In the genomic region with DNA sequence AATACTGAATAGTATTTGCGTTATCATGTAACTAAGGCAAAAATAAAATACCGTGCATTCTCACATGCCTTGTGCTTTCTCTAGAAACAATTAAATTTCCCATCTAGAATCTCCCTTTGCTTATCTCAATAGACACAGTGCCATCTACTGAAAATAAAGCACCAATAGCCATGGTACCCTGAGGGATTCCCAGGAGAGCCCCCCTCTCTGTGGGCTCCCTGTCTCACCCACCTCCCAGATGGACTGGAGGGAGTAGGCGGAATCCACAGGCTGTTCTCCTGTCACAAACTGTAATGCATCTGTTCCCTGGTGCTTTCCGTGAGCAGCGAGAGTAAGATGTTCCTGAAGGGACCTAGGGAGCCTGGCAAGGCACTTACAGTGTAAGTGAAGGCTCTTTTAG, we compare ENCODE assay signal across 18 cellular contexts.
A peak's percentile ranks its signal among the peaks of the same experiment; 100 is the strongest.
DNase-seq lines count a peak whose midpoint lies in the region; ATAC-seq and TF ChIP-seq lines count a peak whose summit lies in the region.
"Had no signal": no experiment of that assay in that cellular context is flagged by ENCODE, and none has a peak within 500 bp of the region (broad histone marks: within the 10 kb centered on the region; RNA-seq: fewer than 3 reads in every experiment).

No MANE protein-coding gene starts in this region.

- no peaks in the 10 kb centered on the region for H3K9me2 ChIP-seq in SK-N-SH

- no peak overlapping the region for H3K9ac ChIP-seq in SK-N-SH
- H3K9ac ChIP-seq: neural progenitor cell had no signal

- H3K4me2 ChIP-seq in SK-N-SH = no peak overlapping the region
- H3K4me2 ChIP-seq: neural progenitor cell had no signal

- 0 out of 2 replicates have a peak, but pooled peaks have one; percentile 8 for TF ChIP-seq CTCF in AG04450 (IDR thresholded peaks at IDR 0.05; ENCODE audit: low read depth, low read length)
- TF ChIP-seq CTCF in HFF-Myc (IDR thresholded peaks at IDR 0.05; ENCODE audit: low read depth, low read length, missing control alignments) = peak; percentile 5
- peak; percentile 16; the same call in 1 of the 2 replicates for TF ChIP-seq CTCF in SK-N-SH (IDR thresholded peaks at IDR 0.05)
- TF ChIP-seq CTCF in fibroblast of villous mesenchyme (IDR thresholded peaks at IDR 0.05; ENCODE audit: insufficient read depth, low read depth, low read length) = peak; percentile 12

- H3K36me3 ChIP-seq in SK-N-SH (replicated peaks in 1 of 2; ENCODE audit: control insufficient read depth in 1 of 2, insufficient read depth in 2 of 2, low read length in 1 of 2) = no peaks in the 10 kb centered on the region
- H3K36me3 ChIP-seq: left lung, neural progenitor cell had no signal

- H4K20me1 ChIP-seq in SK-N-SH (ENCODE audit: insufficient read depth) = no peaks in the 10 kb centered on the region

- no peak overlapping the region for H2AFZ ChIP-seq in SK-N-SH (ENCODE audit: low read depth)
- H2AFZ ChIP-seq: neural progenitor cell had no signal

- H3K27me3 ChIP-seq in AG04450 (ENCODE audit: control insufficient read depth, insufficient read depth, low read length) = no peaks in the 10 kb centered on the region
- H3K27me3 ChIP-seq in SK-N-SH (ENCODE audit: insufficient read depth) = no peaks in the 10 kb centered on the region
- H3K27me3 ChIP-seq: left lung, neural progenitor cell had no signal

- POLR2A ChIA-PET in AG04450 (lab: Yijun Ruan, JAX) (no interaction called here), SK-N-SH (lab: Yijun Ruan, JAX) (no interaction called here)

- H3K4me1 ChIP-seq in SK-N-SH (ENCODE audit: control insufficient read depth in 1 of 2, insufficient read depth in 2 of 2, low read depth in 1 of 2, low read length in 1 of 2) = peaks cover 0 to 12% of the 10 kb centered on the region in 2 experiments; a peak in 2 of 4 replicates
- H3K4me1 ChIP-seq: left lung, psoas muscle had no signal

- no peak overlapping the region for H3K27ac ChIP-seq in AG04450 (ENCODE audit: low read depth, low read length)
- peak overlapping the region in 1 of 2 experiments; percentile 84; a peak in 2 of 4 replicates for H3K27ac ChIP-seq in SK-N-SH (ENCODE audit: low read depth in 2 of 2, low read length in 1 of 2)
- H3K27ac ChIP-seq: left lung, neural progenitor cell, psoas muscle, skin epidermis had no signal

- H3K79me2 ChIP-seq in SK-N-SH (ENCODE audit: insufficient read depth) = no peaks in the 10 kb centered on the region

- H3K9me3 ChIP-seq in AG04450 (ENCODE audit: control insufficient read depth, insufficient read depth, low read length) (no peaks in the 10 kb centered on the region), SK-N-SH (no peaks in the 10 kb centered on the region)
- H3K9me3 ChIP-seq: left lung, psoas muscle had no signal

- DNase-seq in AG04450 (ENCODE audit: low read depth, low spot score) (no peak), HFF-Myc (ENCODE audit: extremely low read depth, low read depth) (no peak), SK-N-SH (peak; percentile 43), fibroblast of villous mesenchyme (ENCODE audit: low read depth) (no peak), DMS114 treated with DMSO at 0.1 percent for 48 hours (lab: John Stamatoyannopoulos, UW; ENCODE audit: unreplicated experiment) (no peak), NCI-H2081 treated with DMSO at 0.1 percent for 48 hours (lab: John Stamatoyannopoulos, UW) (no peak)
- DNase-seq in activated naive CD4-positive, alpha-beta T cell treated with anti-CD3 and anti-CD28 coated beads, Interleukin-2, amount 50 U/mL, for 16 hours = no peak
- DNase-seq: activated CD8-positive, alpha-beta memory T cell treated with anti-CD3 and anti-CD28 coated beads for 24 hours; DMS53; left lung; NCI-H1436; psoas muscle; stimulated activated CD4-positive, alpha-beta T cell treated with anti-CD3 and anti-CD28 coated beads, Interleukin-2, amount 100 ng/mL, for 24 hours; stimulated activated naive B cell treated with anti-CD40 and anti-IgM and Interleukin-4, amounts not matched to agents 10 μg/mL and 1 μg/mL and 100 μg/mL, for 72 hours had no signal

- H3K4me3 ChIP-seq in AG04450 (ENCODE audit: low read depth, low read length) (no peak overlapping the region), HFF-Myc (replicated peaks; ENCODE audit: low read depth, low read length) (no peak overlapping the region), SK-N-SH (ENCODE audit: low read depth in 2 of 2, low read length in 1 of 2) (no peak overlapping the region), fibroblast of villous mesenchyme (ENCODE audit: low read depth, low read length) (no peak overlapping the region)
- H3K4me3 ChIP-seq: left lung, neural progenitor cell, psoas muscle, skin epidermis had no signal

- CTCF ChIA-PET in AG04450 (lab: Charles Lee) = no interaction called here
- CTCF ChIA-PET in SK-N-SH (lab: Yijun Ruan, JAX) = interaction anchor here (1.0 to 1.7 kb wide), 6 partner anchors 35 to 219 kb away, joined by 3 to 6 read pairs (median 4); no protein-coding TSS in a partner anchor

- peak; percentile 49 for TF ChIP-seq RAD21 in SK-N-SH (IDR thresholded peaks at IDR 0.05; ENCODE audit: low read length)

- 57% methylated on average over 5 of the region's 5 CpGs for WGBS in SK-N-SH (ENCODE audit: low lambda C conversion rate)

- H3F3A ChIP-seq in SK-N-SH (replicated peaks; ENCODE audit: insufficient read depth) = no peaks in the 10 kb centered on the region

- no peak for ATAC-seq in GM18517 (IDR thresholded peaks at IDR 0.05; ENCODE audit: unreplicated experiment)
- ATAC-seq: activated naive CD4-positive, alpha-beta T cell treated with anti-CD3 and anti-CD28 coated beads, Interleukin-2, amount 50 U/mL, for 72 hours; left lung; psoas muscle; stimulated activated naive B cell treated with anti-CD40 and anti-IgM and Interleukin-4, amounts not matched to agents 10 μg/mL and 1 μg/mL and 100 μg/mL, for 72 hours had no signal

- TF ChIP-seq EP300 in SK-N-SH (IDR thresholded peaks at IDR 0.05; ENCODE audit: borderline replicate concordance in 1 of 2, low read depth in 1 of 2, low read length in 1 of 2) = no peak

TF ChIP-seq in SK-N-SH, 30 proteins besides CTCF, POLR2A, EP300 and RAD21:
- TF ChIP-seq EZH2phosphoT487 (IDR thresholded peaks at IDR 0.05; ENCODE audit: borderline replicate concordance, low read depth) (no peak), TEAD4 (IDR thresholded peaks at IDR 0.05; ENCODE audit: borderline replicate concordance, insufficient read depth) (no peak), RCOR1 (IDR thresholded peaks at IDR 0.05; ENCODE audit: low read length) (no peak), GABPA (IDR thresholded peaks at IDR 0.05; ENCODE audit: low read depth) (no peak), RFX5 (IDR thresholded peaks at IDR 0.05; ENCODE audit: low read length) (no peak), CHD2 (IDR thresholded peaks at IDR 0.05; ENCODE audit: low read length, partially characterized antibody) (no peak), SIN3A (IDR thresholded peaks at IDR 0.05; ENCODE audit: borderline replicate concordance, low read depth, low read length) (no peak), POLR2AphosphoS5 (IDR thresholded peaks at IDR 0.05; ENCODE audit: low read depth, low read length) (no peak), MXI1 (IDR thresholded peaks at IDR 0.05; ENCODE audit: low read depth, low read length) (no peak), TAF1 (IDR thresholded peaks at IDR 0.05; ENCODE audit: borderline replicate concordance, low read depth, low read length) (no peak), JUND (IDR thresholded peaks at IDR 0.05) (no peak), FOXJ3 (CRISPR knock-in tag; IDR thresholded peaks at IDR 0.05) (no peak), ELF1 (IDR thresholded peaks at IDR 0.05) (no peak)
- TF ChIP-seq, protein P1, sequence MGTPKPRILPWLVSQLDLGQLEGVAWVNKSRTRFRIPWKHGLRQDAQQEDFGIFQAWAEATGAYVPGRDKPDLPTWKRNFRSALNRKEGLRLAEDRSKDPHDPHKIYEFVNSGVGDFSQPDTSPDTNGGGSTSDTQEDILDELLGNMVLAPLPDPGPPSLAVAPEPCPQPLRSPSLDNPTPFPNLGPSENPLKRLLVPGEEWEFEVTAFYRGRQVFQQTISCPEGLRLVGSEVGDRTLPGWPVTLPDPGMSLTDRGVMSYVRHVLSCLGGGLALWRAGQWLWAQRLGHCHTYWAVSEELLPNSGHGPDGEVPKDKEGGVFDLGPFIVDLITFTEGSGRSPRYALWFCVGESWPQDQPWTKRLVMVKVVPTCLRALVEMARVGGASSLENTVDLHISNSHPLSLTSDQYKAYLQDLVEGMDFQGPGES (IDR thresholded peaks at IDR 0.05; ENCODE audit: low read depth, low read length) = no peak
- TF ChIP-seq, protein P2, sequence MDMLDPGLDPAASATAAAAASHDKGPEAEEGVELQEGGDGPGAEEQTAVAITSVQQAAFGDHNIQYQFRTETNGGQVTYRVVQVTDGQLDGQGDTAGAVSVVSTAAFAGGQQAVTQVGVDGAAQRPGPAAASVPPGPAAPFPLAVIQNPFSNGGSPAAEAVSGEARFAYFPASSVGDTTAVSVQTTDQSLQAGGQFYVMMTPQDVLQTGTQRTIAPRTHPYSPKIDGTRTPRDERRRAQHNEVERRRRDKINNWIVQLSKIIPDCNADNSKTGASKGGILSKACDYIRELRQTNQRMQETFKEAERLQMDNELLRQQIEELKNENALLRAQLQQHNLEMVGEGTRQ (IDR thresholded peaks at IDR 0.05; ENCODE audit: borderline replicate concordance, low read depth, low read length) = no peak
- TF ChIP-seq, protein P3, sequence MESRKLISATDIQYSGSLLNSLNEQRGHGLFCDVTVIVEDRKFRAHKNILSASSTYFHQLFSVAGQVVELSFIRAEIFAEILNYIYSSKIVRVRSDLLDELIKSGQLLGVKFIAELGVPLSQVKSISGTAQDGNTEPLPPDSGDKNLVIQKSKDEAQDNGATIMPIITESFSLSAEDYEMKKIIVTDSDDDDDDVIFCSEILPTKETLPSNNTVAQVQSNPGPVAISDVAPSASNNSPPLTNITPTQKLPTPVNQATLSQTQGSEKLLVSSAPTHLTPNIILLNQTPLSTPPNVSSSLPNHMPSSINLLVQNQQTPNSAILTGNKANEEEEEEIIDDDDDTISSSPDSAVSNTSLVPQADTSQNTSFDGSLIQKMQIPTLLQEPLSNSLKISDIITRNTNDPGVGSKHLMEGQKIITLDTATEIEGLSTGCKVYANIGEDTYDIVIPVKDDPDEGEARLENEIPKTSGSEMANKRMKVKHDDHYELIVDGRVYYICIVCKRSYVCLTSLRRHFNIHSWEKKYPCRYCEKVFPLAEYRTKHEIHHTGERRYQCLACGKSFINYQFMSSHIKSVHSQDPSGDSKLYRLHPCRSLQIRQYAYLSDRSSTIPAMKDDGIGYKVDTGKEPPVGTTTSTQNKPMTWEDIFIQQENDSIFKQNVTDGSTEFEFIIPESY (IDR thresholded peaks at IDR 0.05; ENCODE audit: borderline replicate concordance, low read depth) = no peak
